21 cellular contexts compared by ENCODE assay signal in the genomic region with DNA sequence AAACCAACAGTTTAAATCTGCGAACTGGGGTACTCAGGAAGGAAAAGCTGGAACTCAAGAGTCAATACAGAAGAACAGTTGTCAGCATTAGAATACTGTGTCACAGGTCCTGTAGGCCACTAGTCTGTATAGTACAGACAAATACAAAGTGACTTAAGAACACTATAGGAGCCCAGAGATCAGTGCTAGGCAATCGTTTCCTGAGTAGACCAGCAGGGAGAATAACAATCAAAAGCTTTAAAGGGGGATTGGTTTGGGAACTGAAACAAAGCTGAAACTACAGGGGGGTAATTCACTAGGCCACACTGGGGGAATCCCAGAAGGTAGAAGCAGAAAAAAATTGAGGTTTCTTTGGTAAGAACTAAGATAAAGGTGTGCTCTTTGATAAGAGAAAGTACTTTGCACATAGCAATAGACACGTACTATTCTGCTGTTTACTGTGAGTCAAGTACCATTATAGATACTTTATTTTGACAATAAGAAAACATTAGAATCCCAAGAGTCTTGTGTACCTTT.
"Had no signal": no experiment of that assay in that cellular context is flagged by ENCODE, and none has a peak within 500 bp of the region (broad histone marks: within the 10 kb centered on the region; RNA-seq: fewer than 3 reads in every experiment).

No MANE protein-coding gene starts in this region.

- H3K27ac Mint-ChIP-seq: dendritic cell treated with granulocyte-macrophage colony-stimulating factor and Interleukin-4, amounts not matched to agents 40 ng/mL and 50 ng/mL, for 4 days; effector memory CD8-positive, alpha-beta T cell; naive thymus-derived CD4-positive, alpha-beta T cell; nephron progenitor cell had no signal

- H3K4me1 Mint-ChIP-seq: naive thymus-derived CD4-positive, alpha-beta T cell; nephron progenitor cell had no signal

- H3K4me3 Mint-ChIP-seq: dendritic cell treated with granulocyte-macrophage colony-stimulating factor and Interleukin-4, amounts not matched to agents 40 ng/mL and 50 ng/mL, for 4 days; effector memory CD8-positive, alpha-beta T cell; naive thymus-derived CD4-positive, alpha-beta T cell; nephron progenitor cell had no signal

- H3K27me3 ChIP-seq: foreskin keratinocyte, neutrophil, stomach, transverse colon had no signal

- H3K36me3 ChIP-seq: neutrophil, spleen, stomach, thoracic aorta, transverse colon had no signal

- H3K9me3 Mint-ChIP-seq: dendritic cell treated with granulocyte-macrophage colony-stimulating factor and Interleukin-4, amounts not matched to agents 40 ng/mL and 50 ng/mL, for 4 days; effector memory CD8-positive, alpha-beta T cell; nephron progenitor cell had no signal

- H3K27me3 Mint-ChIP-seq: dendritic cell treated with granulocyte-macrophage colony-stimulating factor and Interleukin-4, amounts not matched to agents 40 ng/mL and 50 ng/mL, for 4 days; effector memory CD8-positive, alpha-beta T cell; naive thymus-derived CD4-positive, alpha-beta T cell had no signal

- FAIRE-seq: islet of Langerhans had no signal

- H3K4me3 ChIP-seq: spleen, stomach, thoracic aorta, transverse colon had no signal

- H3K4me1 ChIP-seq: foreskin keratinocyte, spleen, stomach, transverse colon had no signal

- ATAC-seq: effector memory CD8-positive, alpha-beta T cell; foreskin keratinocyte; naive thymus-derived CD4-positive, alpha-beta T cell; sciatic nerve had no signal

- DNase-seq: effector memory CD8-positive, alpha-beta T cell; erythroblast; foreskin keratinocyte; kidney glomerular epithelial cell; mammary epithelial cell; naive thymus-derived CD4-positive, alpha-beta T cell; nephron progenitor cell; posterior cingulate gyrus; spleen; stimulated activated CD4-positive, alpha-beta T cell treated with anti-CD3 and anti-CD28 coated beads, Interleukin-15, amount 100 ng/mL, for 24 hours; stimulated activated CD4-positive, alpha-beta T cell treated with anti-CD3 and anti-CD28 coated beads, Interleukin-1b, Interleukin-23, amount 100 ng/mL, for 48 hours; stimulated activated CD4-positive, alpha-beta T cell treated with anti-CD3 and anti-CD28 coated beads, Interleukin-4, amount 100 ng/mL, for 24 hours; stimulated activated naive CD4-positive, alpha-beta T cell; stomach; substantia nigra; transverse colon had no signal

- H3K36me3 Mint-ChIP-seq: naive thymus-derived CD4-positive, alpha-beta T cell had no signal

- H3K27ac ChIP-seq: foreskin keratinocyte, neutrophil, spleen, stomach, thoracic aorta, transverse colon had no signal

- H3K9me3 ChIP-seq: neutrophil, spleen, stomach, thoracic aorta, transverse colon had no signal
